ENCODE assay signal across 9 cellular contexts in the genomic region with DNA sequence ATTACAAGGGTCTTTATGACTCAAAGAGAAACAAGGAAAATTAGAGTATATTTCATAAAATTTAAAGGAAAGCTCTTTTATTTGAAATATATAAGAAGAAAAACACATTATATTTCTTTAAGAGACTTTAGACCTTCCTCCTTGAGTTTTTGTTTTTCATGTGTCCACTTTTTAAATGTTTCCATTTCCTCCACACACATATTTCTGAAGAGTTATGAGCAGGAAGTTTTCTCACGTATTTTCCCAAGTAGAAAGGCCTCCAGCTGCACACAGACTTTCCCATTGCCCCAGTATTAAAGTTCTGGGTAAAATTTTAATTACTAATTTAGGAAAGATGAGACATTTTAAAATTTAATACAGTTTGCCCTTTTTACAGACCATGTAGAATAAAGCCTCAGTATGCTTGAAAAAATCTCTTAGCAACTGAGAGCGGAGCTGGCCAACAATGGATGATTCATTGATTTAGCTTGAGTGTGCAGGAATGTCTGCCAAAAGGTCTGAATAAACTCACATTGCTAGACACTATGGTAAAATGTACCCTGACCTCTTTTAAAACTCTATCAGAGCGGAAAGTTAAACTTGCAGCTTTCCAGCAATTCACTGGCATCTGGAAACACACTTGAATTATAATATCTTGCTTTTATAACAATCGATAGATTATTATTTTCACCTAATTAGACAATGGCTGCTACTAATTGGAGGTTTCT. TPM values are rescaled to one million over a fixed set of nuclear protein-coding genes. Genes with fewer than 3 reads are reported as not detected.
DNase-seq lines count a peak whose midpoint lies in the region; ATAC-seq, FAIRE-seq and TF ChIP-seq lines count a peak whose summit lies in the region.
"Had no signal": no experiment of that assay in that cellular context is flagged by ENCODE, and none has a peak within 500 bp of the region (broad histone marks: within the 10 kb centered on the region; RNA-seq: fewer than 3 reads in every experiment).

No MANE protein-coding gene starts in this region.

- no peak for ATAC-seq in HG03442 (IDR thresholded peaks at IDR 0.05; ENCODE audit: unreplicated experiment)
- no peak for ATAC-seq in HG02840 (IDR thresholded peaks at IDR 0.05; ENCODE audit: low FRiP score, unreplicated experiment)

- peak; percentile 95 for FAIRE-seq in endometrium (lab: Jason Lieb, UNC)

- peak; percentile 69 for DNase-seq in MG63
- DNase-seq in medulla oblongata (ENCODE audit: extremely low spot score) = peak; percentile 85
- DNase-seq in transverse colon = peak; percentile 33
- DNase-seq in effector CD4-positive, alpha-beta T cell = no peak
- no peak for DNase-seq in NCI-H510A treated with DMSO at 0.1 percent for 48 hours (lab: John Stamatoyannopoulos, UW)
- DNase-seq: stimulated activated CD4-positive, alpha-beta T cell treated with anti-CD3 and anti-CD28 coated beads, Interleukin-4, amount 100 ng/mL, for 1 hour had no signal

- in situ Hi-C loops in transverse colon (cut with MboI; ENCODE audit: low pct_ligation_motif_present in 1 of 4, low pct_unique_long_range_greater_than_20kb in 1 of 4, low sequenced_read_pairs in 3 of 4) = no loop called here

- 15 to 24% methylated on average over 4 of the region's 4 CpGs for WGBS in transverse colon (ENCODE audit: low coverage in 1 of 2), 2 donors

- intact Hi-C loops in transverse colon (cut with DNase I; ENCODE audit: low total_unique reads) = no loop called here

- TF ChIP-seq POLR2A in transverse colon (IDR thresholded peaks at IDR 0.05) = no peak

- H3K9me3 ChIP-seq in MG63 (no peaks in the 10 kb centered on the region), transverse colon (no peaks in the 10 kb centered on the region)

- peaks cover 5 to 35% (median 22%) of the 10 kb centered on the region in 4 donors for H3K4me1 ChIP-seq in transverse colon

- no peak for TF ChIP-seq EP300 in transverse colon (IDR thresholded peaks at IDR 0.05; ENCODE audit: low read depth)

- H3K27ac ChIP-seq in transverse colon = peak overlapping the region; percentile 77 to 80 (median 78)

- H3K4me3 ChIP-seq in MG63 (peak overlapping the region; percentile 13), transverse colon (no peak overlapping the region)

- no peak for TF ChIP-seq CTCF in transverse colon (IDR thresholded peaks at IDR 0.05)

- H3K36me3 ChIP-seq in MG63 (no peaks in the 10 kb centered on the region), transverse colon (no peaks in the 10 kb centered on the region)

- no peaks in the 10 kb centered on the region for H3K27me3 ChIP-seq in MG63
- no peaks in the 10 kb centered on the region for H3K27me3 ChIP-seq in transverse colon

RNA-seq across cellular contexts. Expression of gene DDAH1, which starts 57.9 kb away (rescaled TPM):
- 18.2 and 20.8 TPM in 2 replicates for total RNA-seq in MG63 (2014; rRNA removed; shearing (Covaris generic); ENCODE audit: low replicate concordance)
- total RNA-seq in transverse colon = 10 to 100 TPM; 22.4 to 69.4 (median 48.3) TPM

Comparison
In these comparisons a context has a peak if more than half of its experiments do, and no peak if none do; other contexts are left out.
1. DNase-seq: peak in MG63 (single experiment), medulla oblongata (single experiment) and transverse colon (single experiment); none in effector CD4-positive, alpha-beta T cell (single experiment) and NCI-H510A treated with DMSO at 0.1 percent for 48 hours (single experiment).